Comparison of ENCODE assay signal across 38 cellular contexts in genomic region chr19:41106177-41106576, GRCh38. TPM values are rescaled to one million over a fixed set of nuclear protein-coding genes. Genes with fewer than 3 reads are reported as not detected.
"Had no signal": no experiment of that assay in that cellular context is flagged by ENCODE, and none has a peak within 500 bp of the region (broad histone marks: within the 10 kb centered on the region; RNA-seq: fewer than 3 reads in every experiment).

No MANE protein-coding gene starts in this region.

- FAIRE-seq: RCC 7860 had no signal

- H3K27ac ChIP-seq: PC-9, RWPE1, SJCRH30, SK-N-MC had no signal

- H3K4me1 ChIP-seq: SJCRH30 had no signal

- H3K4me3 ChIP-seq: MG63, PC-9, SJCRH30, SK-N-MC had no signal

- ATAC-seq: Panc1, Right ventricle myocardium inferior, SK-N-SH treated with all-trans-retinoic acid at 6 μM for 48 hours, T-cell had no signal

- DNase-seq: Kasumi-1, MG63, NCI-H1048, NCI-H1092 treated with DMSO at 0.1 percent for 48 hours, NCI-H1105 treated with DMSO at 0.1 percent for 48 hours, NCI-H1417, NCI-H1436, NCI-H146, NCI-H1694, NCI-H187, NCI-H1930, NCI-H2029 treated with DMSO at 0.1 percent for 48 hours, NCI-H2081 treated with DMSO at 0.1 percent for 48 hours, NCI-H2107, NCI-H2171, NCI-H226, NCI-H446 treated with DMSO at 0.1 percent for 48 hours, NCI-H510A, NCI-H524, NCI-H526, NCI-H69, NCI-H748 treated with DMSO at 0.1 percent for 48 hours, NCI-H82, PC-9, SHP77, SIG-M5, SJCRH30, T-cell had no signal

- H2AFZ ChIP-seq: PC-9 had no signal

- H3K4me2 ChIP-seq: PC-9 had no signal

- H3K36me3 ChIP-seq: MG63, SJCRH30 had no signal

RNA-seq across cellular contexts. Expression of gene CYP2F1, which starts 8.1 kb away (rescaled TPM):
- total RNA-seq: M059J, OCI-LY7, PC-9, Right ventricle myocardium inferior, RPMI7951, SJCRH30, SK-MEL-5 had no signal

RNA-seq across cellular contexts. Expression of gene CYP2A13, which starts 17.9 kb away (rescaled TPM):
- total RNA-seq: M059J, OCI-LY7, PC-9, Right ventricle myocardium inferior, RPMI7951, SJCRH30, SK-MEL-5, T-cell had no signal
